Comparison of ENCODE assay signal across 20 cellular contexts in genomic region chr4:94508256-94508655, GRCh38. TPM values are rescaled to one million over a fixed set of nuclear protein-coding genes. Genes with fewer than 3 reads are reported as not detected.
DNase-seq lines count a peak whose midpoint lies in the region; ATAC-seq, FAIRE-seq and TF ChIP-seq lines count a peak whose summit lies in the region.
"Had no signal": no experiment of that assay in that cellular context is flagged by ENCODE, and none has a peak within 500 bp of the region (broad histone marks: within the 10 kb centered on the region; RNA-seq: fewer than 3 reads in every experiment).

No MANE protein-coding gene starts in this region.

- H3K4me3 ChIP-seq in PC-9 (no peak overlapping the region), esophagus muscularis mucosa (peak overlapping the region in 1 of 4 donors; percentile 2), HepG2 (replicated peaks in 1 of 3; ENCODE audit: insufficient read depth in 1 of 3, low read depth in 2 of 3, low read length in 3 of 3) (no peak overlapping the region), stomach (no peak overlapping the region)
- H3K4me3 ChIP-seq in effector memory CD4-positive, alpha-beta T cell (ENCODE audit: insufficient read depth, low read depth, low read length, poor library complexity, severe bottlenecking), result no peak overlapping the region
- H3K4me3 ChIP-seq: BLaER1, thyroid gland had no signal

- peaks cover 6 to 7% of the 10 kb centered on the region in 2 donors for H3K36me3 Mint-ChIP-seq in stimulated activated naive B cell treated with anti-CD40 and anti-IgM and Interleukin-4, amounts not matched to agents 10 μg/mL and 1 μg/mL and 100 μg/mL, for 72 hours

- H3K36me3 ChIP-seq in PC-9 (ENCODE audit: low read depth) (no peaks in the 10 kb centered on the region), esophagus muscularis mucosa (peaks cover 0 to 6% (median 0%) of the 10 kb centered on the region in 4 donors), HepG2 (replicated peaks in 1 of 2; ENCODE audit: control insufficient read depth in 1 of 2, insufficient read depth in 2 of 2, low read length in 2 of 2) (no peaks in the 10 kb centered on the region; a peak in 1 of 5 replicates), stomach (no peaks in the 10 kb centered on the region)
- H3K36me3 ChIP-seq in effector memory CD4-positive, alpha-beta T cell (ENCODE audit: control insufficient read depth, insufficient read depth, low read length), result no peaks in the 10 kb centered on the region
- H3K36me3 ChIP-seq: BLaER1, thyroid gland had no signal

- H3K9me2 ChIP-seq in PC-9 (ENCODE audit: insufficient read depth), result no peaks in the 10 kb centered on the region

- H4K20me1 ChIP-seq in PC-9 (ENCODE audit: insufficient read depth) (no peaks in the 10 kb centered on the region), HepG2 (ENCODE audit: insufficient read depth, low read length) (0 out of 2 replicates have a peak, but pooled peaks cover 6% of the 10 kb centered on the region)
- H4K20me1 ChIP-seq: BLaER1 had no signal

- H3K4me2 ChIP-seq in PC-9, result peak overlapping the region; percentile 47
- H3K4me2 ChIP-seq in HepG2 (ENCODE audit: low read depth, low read length), result no peak overlapping the region
- H3K4me2 ChIP-seq: BLaER1 had no signal

- BruUV-seq in PC-9 (replicated peaks; lab: Mats Ljungman, UMichigan), result TSS peak; percentile 13
- BruUV-seq in HepG2 (replicated peaks; lab: Mats Ljungman, UMichigan), result no TSS peak

- TF ChIP-seq EP300 in esophagus muscularis mucosa (IDR thresholded peaks at IDR 0.05), result no peak
- TF ChIP-seq EP300 in HepG2 (IDR thresholded peaks at IDR 0.05; ENCODE audit: low read depth in 2 of 2, low read length in 2 of 2), result no peak
- TF ChIP-seq EP300 in HepG2 (CRISPR knock-in tag; IDR thresholded peaks at IDR 0.05; ENCODE audit: borderline replicate concordance), result no peak
- no peak for TF ChIP-seq EP300 in stomach (IDR thresholded peaks at IDR 0.05)

- peaks cover 6% of the 10 kb centered on the region; the same call in 1 of the 2 replicates for H3K79me2 ChIP-seq in PC-9 (ENCODE audit: low read depth)
- H3K79me2 ChIP-seq in HepG2 (ENCODE audit: insufficient read depth, low read length), result peaks cover 27% of the 10 kb centered on the region
- H3K79me2 ChIP-seq: parathyroid adenoma had no signal

- DNase-seq in PC-9 (no peak), esophagus muscularis mucosa (ENCODE audit: extremely low spot score) (no peak), HepG2 (ENCODE audit: low spot score) (no peak), stomach (no peak), SW 1271 (lab: John Stamatoyannopoulos, UW) (no peak)
- DNase-seq in activated CD8-positive, alpha-beta memory T cell treated with anti-CD3 and anti-CD28 coated beads for 24 hours, result no peak
- no peak for DNase-seq in stimulated activated naive B cell treated with anti-CD40 and anti-IgM and Interleukin-4, amounts not matched to agents 10 μg/mL and 1 μg/mL and 100 μg/mL, for 72 hours
- DNase-seq in effector memory CD4-positive, alpha-beta T cell, result no peak
- DNase-seq: cerebellar nuclear complex, DMS79, H7, Karpas-422, NCI-H1436, NCI-H510A, thyroid gland had no signal

- peaks cover 0 to 12% of the 10 kb centered on the region in 2 donors for H3K4me1 Mint-ChIP-seq in stimulated activated naive B cell treated with anti-CD40 and anti-IgM and Interleukin-4, amounts not matched to agents 10 μg/mL and 1 μg/mL and 100 μg/mL, for 72 hours

- no peak overlapping the region for H3K9ac ChIP-seq in HepG2 (ENCODE audit: insufficient read depth, low read depth, low read length)
- H3K9ac ChIP-seq: BLaER1, parathyroid adenoma had no signal

- POLR2A ChIA-PET in PC-9 (lab: Charles Lee; ENCODE audit: unreplicated experiment), result no interaction called here
- POLR2A ChIA-PET in HepG2 (lab: Yijun Ruan, JAX), result no interaction called here

- CTCF ChIA-PET in PC-9 (lab: Charles Lee), result no interaction called here
- CTCF ChIA-PET in HepG2 (lab: Yijun Ruan, JAX; ENCODE audit: low intra/inter-chr PET ratio, low total read pairs), result no interaction called here

- no peaks in the 10 kb centered on the region for H3K27me3 Mint-ChIP-seq in stimulated activated naive B cell treated with anti-CD40 and anti-IgM and Interleukin-4, amounts not matched to agents 10 μg/mL and 1 μg/mL and 100 μg/mL, for 72 hours

- H3F3A ChIP-seq in PC-9 (ENCODE audit: insufficient read depth, low read depth), result peaks cover 14% of the 10 kb centered on the region; the same call in 1 of the 2 replicates

- no peaks in the 10 kb centered on the region for H3K27me3 ChIP-seq in PC-9 (ENCODE audit: insufficient read depth, low read depth)
- no peaks in the 10 kb centered on the region for H3K27me3 ChIP-seq in esophagus muscularis mucosa
- no peaks in the 10 kb centered on the region for H3K27me3 ChIP-seq in HepG2 (ENCODE audit: control insufficient read depth in 1 of 2, insufficient read depth in 2 of 2, low read length in 2 of 2)
- no peaks in the 10 kb centered on the region for H3K27me3 ChIP-seq in stomach
- H3K27me3 ChIP-seq in effector memory CD4-positive, alpha-beta T cell (replicated peaks; ENCODE audit: control insufficient read depth, insufficient read depth, low read length, poor library complexity, severe bottlenecking), result no peaks in the 10 kb centered on the region
- H3K27me3 ChIP-seq: BLaER1, thyroid gland had no signal

- H3K4me1 ChIP-seq in PC-9 (replicated peaks; ENCODE audit: insufficient read depth) (peaks cover 26% of the 10 kb centered on the region), esophagus muscularis mucosa (peaks cover 43 to 72% (median 62%) of the 10 kb centered on the region in 4 donors), HepG2 (ENCODE audit: insufficient read depth, low read length) (peaks cover 38% of the 10 kb centered on the region), stomach (peaks cover 21 to 56% (median 31%) of the 10 kb centered on the region in 4 donors)
- H3K4me1 ChIP-seq in effector memory CD4-positive, alpha-beta T cell (ENCODE audit: control insufficient read depth, insufficient read depth, low read length, poor library complexity, severe bottlenecking), result no peaks in the 10 kb centered on the region
- H3K4me1 ChIP-seq: BLaER1, parathyroid adenoma had no signal

- intact Hi-C loops in PC-9 (cut with micrococcal nuclease; ENCODE audit: unreplicated experiment), result no loop called here
- intact Hi-C loops in esophagus muscularis mucosa (cut with DNase I), result no loop called here
- intact Hi-C loops in HepG2 (cut with micrococcal nuclease; ENCODE audit: unreplicated experiment), result loop anchor here (5.0 kb wide), 1 partner anchor 56 kb away; the partner anchor contains the start of gene PDLIM5
- intact Hi-C loops in stomach (cut with DNase I; ENCODE audit: low total_unique reads), result no loop called here

- H3K9me3 ChIP-seq in PC-9 (ENCODE audit: insufficient read depth, low read depth), result no peaks in the 10 kb centered on the region
- H3K9me3 ChIP-seq in esophagus muscularis mucosa, result no peaks in the 10 kb centered on the region
- H3K9me3 ChIP-seq in HepG2 (ENCODE audit: low read length), result no peaks in the 10 kb centered on the region
- H3K9me3 ChIP-seq in stomach, result no peaks in the 10 kb centered on the region
- H3K9me3 ChIP-seq in effector memory CD4-positive, alpha-beta T cell (ENCODE audit: control insufficient read depth, low read length), result no peaks in the 10 kb centered on the region
- H3K9me3 ChIP-seq: BLaER1, thyroid gland had no signal

- no peak overlapping the region for H3K27ac Mint-ChIP-seq in stimulated activated naive B cell treated with anti-CD40 and anti-IgM and Interleukin-4, amounts not matched to agents 10 μg/mL and 1 μg/mL and 100 μg/mL, for 72 hours
- H3K27ac Mint-ChIP-seq: activated naive CD4-positive, alpha-beta T cell treated with anti-CD3 and anti-CD28 coated beads, Interleukin-2, amount 50 U/mL, for 72 hours had no signal

- no peak for TF ChIP-seq POLR2A in esophagus muscularis mucosa (IDR thresholded peaks at IDR 0.05; ENCODE audit: low read depth)
- no peak for TF ChIP-seq POLR2A in HepG2 (IDR thresholded peaks at IDR 0.05; ENCODE audit: insufficient read depth in 1 of 2, low read depth in 2 of 2, low read length in 2 of 2)
- no peak for TF ChIP-seq POLR2A in stomach (IDR thresholded peaks at IDR 0.05)

- TF ChIP-seq CTCF in PC-9 (conservative IDR thresholded peaks at IDR 0.05) (no peak), esophagus muscularis mucosa (IDR thresholded peaks at IDR 0.05) (no peak), HepG2 (CRISPR knock-in tag; IDR thresholded peaks at IDR 0.05) (no peak), stomach (IDR thresholded peaks at IDR 0.05) (no peak)

- H2AFZ ChIP-seq in PC-9 (no peak overlapping the region), HepG2 (ENCODE audit: low read length) (no peak overlapping the region)
- H2AFZ ChIP-seq: parathyroid adenoma had no signal

- H3K4me3 Mint-ChIP-seq in stimulated activated naive B cell treated with anti-CD40 and anti-IgM and Interleukin-4, amounts not matched to agents 10 μg/mL and 1 μg/mL and 100 μg/mL, for 72 hours, result no peak overlapping the region

- FAIRE-seq in HepG2 (lab: Jason Lieb, UNC), result no peak

- WGBS in esophagus muscularis mucosa, result 35% methylated on average over 1 of the region's 1 CpG
- WGBS in HepG2 (ENCODE audit: low lambda C conversion rate), result 95% methylated on average over 1 of the region's 1 CpG
- WGBS in stomach, 5 donors, result 15 to 60% (median 31%) methylated on average over 1 of the region's 1 CpG

- in situ Hi-C loops in HepG2 (cut with HindIII; ENCODE audit: extremely low pct_ligation_motif_present, low pct_unique_long_range_greater_than_20kb), result no loop called here

- H3K27ac ChIP-seq in PC-9, result peak overlapping the region; percentile 66
- H3K27ac ChIP-seq in esophagus muscularis mucosa (replicated peaks in 1 of 4), result peak overlapping the region; percentile 45 to 56 (median 52)
- H3K27ac ChIP-seq in HepG2 (ENCODE audit: extremely low read length, insufficient read depth, low read length), result peak overlapping the region; percentile 9
- peak overlapping the region; percentile 5 to 77 (median 13) for H3K27ac ChIP-seq in stomach
- H3K27ac ChIP-seq in effector memory CD4-positive, alpha-beta T cell (ENCODE audit: insufficient read depth, low read length, poor library complexity, severe bottlenecking), result no peak overlapping the region
- H3K27ac ChIP-seq: BLaER1, HL-60, parathyroid adenoma, thyroid gland, VCaP had no signal

- no peak for TF ChIP-seq RAD21 in HepG2 (CRISPR knock-in tag; IDR thresholded peaks at IDR 0.05)

- H3K9me3 Mint-ChIP-seq in stimulated activated naive B cell treated with anti-CD40 and anti-IgM and Interleukin-4, amounts not matched to agents 10 μg/mL and 1 μg/mL and 100 μg/mL, for 72 hours, result peaks cover 0 to 2% of the 10 kb centered on the region in 2 donors
- H3K9me3 Mint-ChIP-seq: activated naive CD4-positive, alpha-beta T cell treated with anti-CD3 and anti-CD28 coated beads, Interleukin-2, amount 50 U/mL, for 72 hours had no signal

- ATAC-seq in HepG2, result no peak
- ATAC-seq in stimulated activated naive B cell treated with anti-CD40 and anti-IgM and Interleukin-4, amounts not matched to agents 10 μg/mL and 1 μg/mL and 100 μg/mL, for 72 hours (replicated peaks), result no peak

RNA-seq across cellular contexts. Expression of gene PDLIM5, which starts 56.5 kb away (rescaled TPM):
- total RNA-seq in PC-9 (2021) (121 and 130 TPM in 2 replicates), esophagus muscularis mucosa (100 to 1,000 TPM; 138 to 160 (median 146) TPM), HepG2 (2016; rRNA removed; fragmentation: Illumina TruSeq; extraction: Trizol) (52.8 and 70.2 TPM in 2 replicates), stomach (100 to 1,000 TPM in 1 of 5 donors, 10 to 100 TPM in 4; 37.9 to 311 (median 64.0) TPM)
- total RNA-seq in HepG2 (2016; cell fraction: cytosol; rRNA removed; fragmentation: Illumina TruSeq; extraction: Trizol; ENCODE audit: low read depth), result 11.2 and 14.5 TPM in 2 replicates
- 52.2 and 54.1 TPM in 2 replicates for total RNA-seq in HepG2 (2016; cell fraction: insoluble cytoplasmic fraction; rRNA removed; fragmentation: Illumina TruSeq; extraction: Trizol)
- 17.9 and 18.7 TPM in 2 replicates for total RNA-seq in HepG2 (2016; cell fraction: membrane; rRNA removed; fragmentation: Illumina TruSeq; extraction: Trizol)
- 88.4 and 102 TPM in 2 replicates for total RNA-seq in HepG2 (2016; cell fraction: nucleus; rRNA removed; fragmentation: Illumina TruSeq; extraction: Trizol)
- polyA plus RNA-seq in HepG2 (2011; rRNA removed) (107 and 119 TPM in 2 replicates), stomach (10 to 100 TPM; 23.7 to 31.5 (median 24.6) TPM)
- polyA plus RNA-seq in HepG2 (2011; cell fraction: cytosol; rRNA removed), result 76.4 TPM in 2 replicates
- polyA plus RNA-seq in HepG2 (2011; cell fraction: nucleus; rRNA removed), result 70.2 and 73.2 TPM in 2 replicates
- 49.7 and 51.7 TPM in 2 replicates for polyA plus RNA-seq in HepG2 (2012)
- 3.8 and 5.4 TPM in 2 replicates for polyA plus RNA-seq in HepG2 (2016; cell fraction: cytosol; fragmentation: Illumina TruSeq; extraction: Trizol; ENCODE audit: low read depth)
- 43.1 and 47.2 TPM in 2 replicates for polyA plus RNA-seq in HepG2 (2016; cell fraction: insoluble cytoplasmic fraction; fragmentation: Illumina TruSeq; extraction: Trizol; ENCODE audit: low read depth)
- polyA plus RNA-seq in HepG2 (2016; cell fraction: membrane; fragmentation: Illumina TruSeq; extraction: Trizol; ENCODE audit: low read depth), result 10.0 and 10.3 TPM in 2 replicates
- 37.0 and 39.1 TPM in 2 replicates for polyA plus RNA-seq in HepG2 (2016; cell fraction: nucleus; fragmentation: Illumina TruSeq; extraction: Trizol; ENCODE audit: insufficient read depth, low read depth)
- polyA minus RNA-seq in HepG2 (2011; rRNA and poly(A)+ RNA removed; ENCODE audit: low replicate concordance), result 133 and 288 TPM in 2 replicates
- polyA minus RNA-seq in HepG2 (2011; cell fraction: cytosol; rRNA and poly(A)+ RNA removed), result 49.8 and 79.5 TPM in 2 replicates
- 358 and 434 TPM in 2 replicates for polyA minus RNA-seq in HepG2 (2011; cell fraction: nucleus; rRNA and poly(A)+ RNA removed)
